ENCODE assay signal across 19 cellular contexts in the genomic region with DNA sequence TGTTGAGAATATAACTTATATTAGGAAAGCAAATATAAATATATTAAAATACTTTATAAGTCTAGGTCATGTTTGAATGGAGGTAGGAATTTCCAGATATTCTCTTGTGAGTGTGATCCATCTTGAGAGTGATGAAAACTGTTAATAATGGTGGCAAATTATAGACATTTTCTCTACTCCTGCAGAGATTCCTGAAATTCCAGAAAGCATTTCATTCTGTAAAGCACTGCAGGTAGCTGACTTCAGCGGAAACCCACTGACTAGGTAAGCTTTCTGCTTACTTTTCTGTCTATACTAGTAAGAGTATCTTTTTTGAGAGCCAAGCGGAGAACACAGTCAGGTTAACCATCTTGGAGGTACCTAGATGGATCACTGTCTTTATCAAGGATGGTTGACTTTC.
DNase-seq lines count a peak whose midpoint lies in the region; ATAC-seq, FAIRE-seq and TF ChIP-seq lines count a peak whose summit lies in the region.
"Had no signal": no experiment of that assay in that cellular context is flagged by ENCODE, and none has a peak within 500 bp of the region (broad histone marks: within the 10 kb centered on the region; RNA-seq: fewer than 3 reads in every experiment).

No MANE protein-coding gene starts in this region.

- H3K27me3 ChIP-seq in GM23338 (ENCODE audit: insufficient read depth) (no peaks in the 10 kb centered on the region), trophoblast cell (ENCODE audit: insufficient read depth, low read length) (no peaks in the 10 kb centered on the region)

- H3K36me3 Mint-ChIP-seq in GM23338 (ENCODE audit: low read depth) (peaks cover 30% of the 10 kb centered on the region), WTC11 (peaks cover 19% of the 10 kb centered on the region)

- no peak overlapping the region for H4K12ac ChIP-seq in trophoblast cell (ENCODE audit: low read depth, low read length)

- H3K36me3 ChIP-seq in GM23338 (ENCODE audit: insufficient read depth) (0 out of 2 replicates have a peak, but pooled peaks cover 3% of the 10 kb centered on the region), trophoblast cell (ENCODE audit: control insufficient read depth in 1 of 2, insufficient read depth in 2 of 2, low read length in 2 of 2) (peaks cover 0 to 5% of the 10 kb centered on the region in 2 experiments)

- no peak overlapping the region for H4K8ac ChIP-seq in trophoblast cell (ENCODE audit: low read depth, low read length)

- ATAC-seq in GM23338 (peak; percentile 45; the same call in 2 of the 3 replicates), WTC11 (peak; percentile 55; the same call in 1 of the 2 replicates)
- no peak for ATAC-seq in activated CD4-positive, CD25-positive, alpha-beta regulatory T cell treated with anti-CD3 and anti-CD28 coated beads, Interleukin-2, amount 50 U/mL, for 24 hours
- ATAC-seq: A549, HCT116 had no signal

- H3K9me3 ChIP-seq in trophoblast cell (ENCODE audit: insufficient read depth, low read depth, low read length): peaks cover 2% of the 10 kb centered on the region
- H3K9me3 ChIP-seq: A549 had no signal

- H3K4ac ChIP-seq in trophoblast cell (ENCODE audit: low read depth, low read length): no peak overlapping the region

- H3K79me1 ChIP-seq in trophoblast cell (ENCODE audit: low read length): peaks cover 6% of the 10 kb centered on the region

- H3K4me1 ChIP-seq in GM23338 (ENCODE audit: insufficient read depth) (peaks cover 6% of the 10 kb centered on the region; the same call in 1 of the 2 replicates), trophoblast cell (ENCODE audit: control insufficient read depth in 1 of 2, insufficient read depth in 2 of 2, low read length in 2 of 2) (peaks cover 9 to 13% of the 10 kb centered on the region in 2 experiments)
- H3K4me1 ChIP-seq: A549 had no signal

- H3K27ac Mint-ChIP-seq in GM23338 (no peak overlapping the region), WTC11 (no peak overlapping the region; the same call in 1 of the 2 replicates)
- H3K27ac Mint-ChIP-seq: CD4-positive, alpha-beta memory T cell had no signal

- H3K4me1 Mint-ChIP-seq in GM23338 (peaks cover 8% of the 10 kb centered on the region; the same call in 2 of the 3 replicates), WTC11 (peaks cover 9% of the 10 kb centered on the region)
- H3K4me1 Mint-ChIP-seq: CD4-positive, alpha-beta memory T cell had no signal

- no peaks in the 10 kb centered on the region for H3F3A ChIP-seq in GM23338 (replicated peaks; ENCODE audit: low read depth)

- peaks cover 17% of the 10 kb centered on the region for H3K9me3 Mint-ChIP-seq in GM23338
- peaks cover 22% of the 10 kb centered on the region for H3K9me3 Mint-ChIP-seq in WTC11

- H3K18ac ChIP-seq in trophoblast cell (ENCODE audit: low read length): no peak overlapping the region

- H3K4me3 Mint-ChIP-seq in GM23338 (no peak overlapping the region), WTC11 (no peak overlapping the region)
- H3K4me3 Mint-ChIP-seq: H9 had no signal

- H2BK12ac ChIP-seq in trophoblast cell (ENCODE audit: low read length): no peak overlapping the region

- H3K79me2 ChIP-seq in GM23338 (replicated peaks; ENCODE audit: insufficient read depth) (peaks cover 4% of the 10 kb centered on the region), trophoblast cell (ENCODE audit: control insufficient read depth, insufficient read depth, low read length, poor library complexity) (peaks cover 5% of the 10 kb centered on the region)

- H2AK5ac ChIP-seq in trophoblast cell (ENCODE audit: low read length): no peak overlapping the region

- no peak overlapping the region for H3K9ac ChIP-seq in trophoblast cell (ENCODE audit: low read length)

- no peaks in the 10 kb centered on the region for H4K20me1 ChIP-seq in GM23338 (replicated peaks; ENCODE audit: insufficient read depth)

- WGBS in trophoblast cell (ENCODE audit: extremely low coverage, insufficient coverage, insufficient read length): no CpG with 5 or more reads among the region's 2 CpGs

- H3K4me3 ChIP-seq in GM23338 (no peak overlapping the region), trophoblast cell (ENCODE audit: low read depth, low read length) (no peak overlapping the region)
- H3K4me3 ChIP-seq: A549 had no signal

- H3K27ac ChIP-seq in GM23338 (ENCODE audit: low read depth): no peak overlapping the region
- peak overlapping the region; percentile 17 for H3K27ac ChIP-seq in trophoblast cell (ENCODE audit: low read depth, low read length)
- H3K27ac ChIP-seq: A549 had no signal

- H2AFZ ChIP-seq in GM23338 (no peak overlapping the region), trophoblast cell (ENCODE audit: insufficient read depth, low read length, poor library complexity) (no peak overlapping the region)

- POLR2A ChIA-PET in WTC11 (lab: Charles Lee): no interaction called here

- no peak overlapping the region for H3K4me2 ChIP-seq in GM23338
- no peak overlapping the region for H3K4me2 ChIP-seq in trophoblast cell (ENCODE audit: low read length)
- H3K4me2 ChIP-seq: A549 had no signal

- no peak overlapping the region for H2BK5ac ChIP-seq in trophoblast cell (ENCODE audit: low read depth, low read length, poor library complexity)

- H3K27me3 Mint-ChIP-seq in GM23338 (ENCODE audit: insufficient read depth, low read depth, poor library complexity): peaks cover 5% of the 10 kb centered on the region
- no peaks in the 10 kb centered on the region for H3K27me3 Mint-ChIP-seq in WTC11 (ENCODE audit: low read depth)
- H3K27me3 Mint-ChIP-seq: CD4-positive, alpha-beta memory T cell had no signal

- H3K23ac ChIP-seq in trophoblast cell (ENCODE audit: low read length): no peak overlapping the region

- no peak overlapping the region for H3K14ac ChIP-seq in trophoblast cell (ENCODE audit: low read length)

- peak; percentile 50 for DNase-seq in GM23338 (ENCODE audit: low spot score)
- DNase-seq in WTC11 (ENCODE audit: low spot score): no peak
- DNase-seq in trophoblast cell: peak in 1 of 2 donors; percentile 78
- DNase-seq in HuH-7.5 (ENCODE audit: low spot score): no peak
- no peak for DNase-seq in GM19239 (ENCODE audit: insufficient read length, low spot score)
- DNase-seq: 8988T; C1 segment of cervical spinal cord; Calu3; CD4-positive, alpha-beta memory T cell; COR-L47; DMS79 treated with DMSO at 0.1 percent for 48 hours; GF-D8; H9 had no signal

- TF ChIP-seq CTCF in GM23338 (conservative IDR thresholded peaks at IDR 0.05; ENCODE audit: low read depth in 2 of 2): no peak
- TF ChIP-seq CTCF in WTC11 (IDR thresholded peaks at IDR 0.05): no peak

- no peak overlapping the region for H2BK120ac ChIP-seq in trophoblast cell (ENCODE audit: insufficient read depth, low read length, poor library complexity)

- peak; percentile 55 for FAIRE-seq in islet of Langerhans (lab: Jason Lieb, UNC)
- FAIRE-seq in GM19239 (lab: Jason Lieb, UNC): no peak
- FAIRE-seq: A549, GM12891, GM18507 had no signal

- CTCF ChIA-PET in WTC11 (lab: Charles Lee): interaction anchor here (1.2 to 1.3 kb wide), 2 partner anchors 77 to 160 kb away, joined by 3 read pairs; no protein-coding TSS in a partner anchor

- no peak overlapping the region for H4K91ac ChIP-seq in trophoblast cell (ENCODE audit: low read depth, low read length)

- no peaks in the 10 kb centered on the region for H3K9me2 ChIP-seq in GM23338 (ENCODE audit: insufficient read depth)

TF ChIP-seq in GM23338, 12 proteins besides CTCF, POLR2A, EP300 and RAD21 (continues in another document):
- TF ChIP-seq, protein P1, sequence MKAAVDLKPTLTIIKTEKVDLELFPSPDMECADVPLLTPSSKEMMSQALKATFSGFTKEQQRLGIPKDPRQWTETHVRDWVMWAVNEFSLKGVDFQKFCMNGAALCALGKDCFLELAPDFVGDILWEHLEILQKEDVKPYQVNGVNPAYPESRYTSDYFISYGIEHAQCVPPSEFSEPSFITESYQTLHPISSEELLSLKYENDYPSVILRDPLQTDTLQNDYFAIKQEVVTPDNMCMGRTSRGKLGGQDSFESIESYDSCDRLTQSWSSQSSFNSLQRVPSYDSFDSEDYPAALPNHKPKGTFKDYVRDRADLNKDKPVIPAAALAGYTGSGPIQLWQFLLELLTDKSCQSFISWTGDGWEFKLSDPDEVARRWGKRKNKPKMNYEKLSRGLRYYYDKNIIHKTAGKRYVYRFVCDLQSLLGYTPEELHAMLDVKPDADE (IDR thresholded peaks at IDR 0.05): no peak
- TF ChIP-seq ZNF331 (CRISPR knock-in tag; IDR thresholded peaks at IDR 0.05; ENCODE audit: low read depth) (no peak), ZNF114 (CRISPR knock-in tag; IDR thresholded peaks at IDR 0.05) (no peak), JUNB (IDR thresholded peaks at IDR 0.05; ENCODE audit: unreplicated experiment) (no peak), STAT1 (IDR thresholded peaks at IDR 0.05; ENCODE audit: unreplicated experiment) (no peak), NANOG (IDR thresholded peaks at IDR 0.05; ENCODE audit: borderline replicate concordance) (no peak), EZH2phosphoT487 (IDR thresholded peaks at IDR 0.05; ENCODE audit: unreplicated experiment) (no peak), POLR2AphosphoS5 (IDR thresholded peaks at IDR 0.05; ENCODE audit: low read depth) (no peak), EZH2 (IDR thresholded peaks at IDR 0.05; ENCODE audit: low read depth, unreplicated experiment) (no peak)

TF ChIP-seq in WTC11, 78 proteins besides CTCF, POLR2A, EP300 and RAD21 (continues in another document):
- no peak for TF ChIP-seq E2F1 (CRISPR knock-in tag; IDR thresholded peaks at IDR 0.05)
- TF ChIP-seq PRRX2 (CRISPR knock-in tag; IDR thresholded peaks at IDR 0.05): no peak
- TF ChIP-seq, protein P2, sequence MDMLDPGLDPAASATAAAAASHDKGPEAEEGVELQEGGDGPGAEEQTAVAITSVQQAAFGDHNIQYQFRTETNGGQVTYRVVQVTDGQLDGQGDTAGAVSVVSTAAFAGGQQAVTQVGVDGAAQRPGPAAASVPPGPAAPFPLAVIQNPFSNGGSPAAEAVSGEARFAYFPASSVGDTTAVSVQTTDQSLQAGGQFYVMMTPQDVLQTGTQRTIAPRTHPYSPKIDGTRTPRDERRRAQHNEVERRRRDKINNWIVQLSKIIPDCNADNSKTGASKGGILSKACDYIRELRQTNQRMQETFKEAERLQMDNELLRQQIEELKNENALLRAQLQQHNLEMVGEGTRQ (CRISPR knock-in tag; IDR thresholded peaks at IDR 0.05): no peak
- TF ChIP-seq OVOL2 (CRISPR knock-in tag; IDR thresholded peaks at IDR 0.05; ENCODE audit: borderline replicate concordance): no peak

Comparison
In these comparisons a context has a peak if more than half of its experiments do, and no peak if none do; other contexts are left out.
1. ATAC-seq: peak in GM23338 (single experiment) and WTC11 (single experiment); none in activated CD4-positive, CD25-positive, alpha-beta regulatory T cell treated with anti-CD3 and anti-CD28 coated beads, Interleukin-2, amount 50 U/mL, for 24 hours (0 of 2).